13 cellular contexts compared by ENCODE assay signal in genomic region chr15:35141743-35142356, GRCh38. TPM values are rescaled to one million over a fixed set of nuclear protein-coding genes. Genes with fewer than 3 reads are reported as not detected.
DNase-seq lines count a peak whose midpoint lies in the region; TF ChIP-seq lines count a peak whose summit lies in the region.
"Had no signal": no experiment of that assay in that cellular context is flagged by ENCODE, and none has a peak within 500 bp of the region (broad histone marks: within the 10 kb centered on the region; RNA-seq: fewer than 3 reads in every experiment).

No MANE protein-coding gene starts in this region.

- peaks cover 12% of the 10 kb centered on the region for H3K4me1 Mint-ChIP-seq in MCF 10A (ENCODE audit: insufficient read depth, unreplicated experiment)
- H3K4me1 Mint-ChIP-seq: activated CD4-positive, alpha-beta T cell treated with anti-CD3 and anti-CD28 coated beads, Interleukin-2, amount 10 ng/mL, durations not matched to agents 7 days and 5 days; activated naive CD8-positive, alpha-beta T cell treated with anti-CD3 and anti-CD28 coated beads, Interleukin-2, amount 50 U/mL, for 24 hours had no signal

- H3K4me1 ChIP-seq in breast epithelium (no peaks in the 10 kb centered on the region), vagina (peaks cover 20% of the 10 kb centered on the region), spleen (peaks cover 0 to 10% (median 0%) of the 10 kb centered on the region in 6 donors)

- no peaks in the 10 kb centered on the region for H3K27me3 Mint-ChIP-seq in MCF 10A (ENCODE audit: insufficient read depth, unreplicated experiment)
- H3K27me3 Mint-ChIP-seq: activated naive CD8-positive, alpha-beta T cell treated with anti-CD3 and anti-CD28 coated beads, Interleukin-2, amount 50 U/mL, for 24 hours had no signal

- peak overlapping the region; percentile 83 for H3K27ac Mint-ChIP-seq in MCF 10A (ENCODE audit: low read depth, unreplicated experiment)
- H3K27ac Mint-ChIP-seq: activated CD4-positive, alpha-beta T cell treated with anti-CD3 and anti-CD28 coated beads, Interleukin-2, amount 10 ng/mL, durations not matched to agents 7 days and 5 days; activated naive CD8-positive, alpha-beta T cell treated with anti-CD3 and anti-CD28 coated beads, Interleukin-2, amount 50 U/mL, for 24 hours had no signal

- TF ChIP-seq POLR2A in breast epithelium (IDR thresholded peaks at IDR 0.05), result no peak
- no peak for TF ChIP-seq POLR2A in vagina (IDR thresholded peaks at IDR 0.05)
- TF ChIP-seq POLR2A in spleen (IDR thresholded peaks at IDR 0.05), result no peak

- BruUV-seq in MCF 10A (replicated peaks; lab: Mats Ljungman, UMichigan), result no TSS peak

- H3K9me3 Mint-ChIP-seq in MCF 10A (ENCODE audit: unreplicated experiment), result no peaks in the 10 kb centered on the region
- H3K9me3 Mint-ChIP-seq: activated CD4-positive, alpha-beta T cell treated with anti-CD3 and anti-CD28 coated beads, Interleukin-2, amount 10 ng/mL, durations not matched to agents 7 days and 5 days; activated naive CD8-positive, alpha-beta T cell treated with anti-CD3 and anti-CD28 coated beads, Interleukin-2, amount 50 U/mL, for 24 hours had no signal

- H3K27ac ChIP-seq in breast epithelium (no peak overlapping the region), vagina (peak overlapping the region; percentile 23), spleen (no peak overlapping the region)

- POLR2A ChIA-PET in MCF 10A (lab: Yijun Ruan, JAX), result interaction anchor here (0.7 kb wide), 1 partner anchor 47 kb away, joined by 3 read pairs; no protein-coding TSS in a partner anchor

- intact Hi-C loops in MCF 10A (cut with micrococcal nuclease), result no loop called here
- intact Hi-C loops in breast epithelium (cut with DNase I; ENCODE audit: low total_unique reads), result no loop called here
- intact Hi-C loops in vagina (cut with DNase I), result no loop called here
- intact Hi-C loops in spleen (cut with DNase I; ENCODE audit: low total_unique reads), result no loop called here

- no peak overlapping the region for H3K4me3 ChIP-seq in breast epithelium
- H3K4me3 ChIP-seq in fibroblast of pulmonary artery (replicated peaks; ENCODE audit: low read depth, low read length), result no peak overlapping the region
- H3K4me3 ChIP-seq in vagina, result no peak overlapping the region
- no peak overlapping the region for H3K4me3 ChIP-seq in MG63
- no peak overlapping the region for H3K4me3 ChIP-seq in spleen

- H3K4me3 Mint-ChIP-seq in MCF 10A (ENCODE audit: unreplicated experiment), result no peak overlapping the region
- H3K4me3 Mint-ChIP-seq: activated CD4-positive, alpha-beta T cell treated with anti-CD3 and anti-CD28 coated beads, Interleukin-2, amount 10 ng/mL, durations not matched to agents 7 days and 5 days; activated naive CD8-positive, alpha-beta T cell treated with anti-CD3 and anti-CD28 coated beads, Interleukin-2, amount 50 U/mL, for 24 hours had no signal

- H3K27me3 ChIP-seq in breast epithelium (no peaks in the 10 kb centered on the region), vagina (no peaks in the 10 kb centered on the region), MG63 (no peaks in the 10 kb centered on the region), spleen (replicated peaks in 1 of 7) (no peaks in the 10 kb centered on the region)

- H3K36me3 Mint-ChIP-seq in MCF 10A (ENCODE audit: insufficient read depth, unreplicated experiment), result no peaks in the 10 kb centered on the region

- TF ChIP-seq CTCF in MCF 10A (IDR thresholded peaks at IDR 0.05; ENCODE audit: unreplicated experiment) (no peak), breast epithelium (IDR thresholded peaks at IDR 0.05) (no peak), fibroblast of pulmonary artery (IDR thresholded peaks at IDR 0.05; ENCODE audit: low read length, missing control alignments) (no peak), vagina (IDR thresholded peaks at IDR 0.05) (no peak), spleen (IDR thresholded peaks at IDR 0.05 in 8 of 11, conservative IDR thresholded peaks at IDR 0.05 in 3 of 11) (no peak)

- H3K9me3 ChIP-seq in breast epithelium (no peaks in the 10 kb centered on the region), vagina (no peaks in the 10 kb centered on the region), MG63 (no peaks in the 10 kb centered on the region), spleen (no peaks in the 10 kb centered on the region)

- CTCF ChIA-PET in MCF 10A (lab: Yijun Ruan, JAX), result interaction anchor here (0.7 kb wide), 1 partner anchor 10 kb away, joined by 3 read pairs; no protein-coding TSS in a partner anchor

- no peaks in the 10 kb centered on the region for H3K36me3 ChIP-seq in breast epithelium
- H3K36me3 ChIP-seq in vagina, result no peaks in the 10 kb centered on the region
- H3K36me3 ChIP-seq in MG63, result no peaks in the 10 kb centered on the region
- no peaks in the 10 kb centered on the region for H3K36me3 ChIP-seq in spleen

- DNase-seq in MCF 10A (ENCODE audit: unreplicated experiment), result peak; percentile 83
- DNase-seq in breast epithelium (ENCODE audit: low spot score in 2 of 2), result no peak
- DNase-seq in RPMI7951 (ENCODE audit: low read depth), result peak; percentile 75
- peak; percentile 98 for DNase-seq in fibroblast of pulmonary artery (ENCODE audit: low read depth)
- DNase-seq in vagina (ENCODE audit: extremely low spot score in 2 of 2), result no peak
- no peak for DNase-seq in MG63
- DNase-seq in activated CD4-positive, alpha-beta T cell treated with anti-CD3 and anti-CD28 coated beads for 48 hours, result no peak
- DNase-seq in spleen, result no peak
- DNase-seq: activated CD4-positive, alpha-beta T cell treated with anti-CD3 and anti-CD28 coated beads, Interleukin-2, amount 10 ng/mL, durations not matched to agents 7 days and 5 days; activated naive CD8-positive, alpha-beta T cell treated with anti-CD3 and anti-CD28 coated beads, Interleukin-2, amount 50 U/mL, for 24 hours; glutamatergic neuron; SHP77; stimulated activated CD4-positive, alpha-beta T cell treated with anti-CD3 and anti-CD28 coated beads, Interleukin-1b, Interleukin-23, amount 100 ng/mL, for 48 hours had no signal

RNA-seq across cellular contexts. Expression of gene NANOGP8, which starts 56.8 kb away (rescaled TPM):
- 0.75 TPM in 1 of 2 replicates, not detected in the other for total RNA-seq in MCF 10A (2022)
- 1 to 10 TPM; 1.1 to 1.3 (median 1.3) TPM for total RNA-seq in breast epithelium
- not detected in 2 replicates for total RNA-seq in RPMI7951 (2014; rRNA removed; shearing (Covaris generic))
- total RNA-seq in vagina, result not detected
- not detected in 2 replicates for total RNA-seq in MG63 (2014; rRNA removed; shearing (Covaris generic); ENCODE audit: low replicate concordance)
- 1 to 10 TPM in 3 of 7 donors, under 1 TPM in 2, not detected in 2; 0.50 to 4.4 (median 1.1) TPM for total RNA-seq in spleen
- polyA plus RNA-seq in spleen, result not detected
- total RNA-seq: activated CD4-positive, alpha-beta T cell treated with anti-CD3 and anti-CD28 coated beads, Interleukin-2, amount 10 ng/mL, durations not matched to agents 7 days and 5 days had no signal

Comparison
In these comparisons a context has a peak if more than half of its experiments do, and no peak if none do; other contexts are left out.
1. DNase-seq: peak in MCF 10A (single experiment), RPMI7951 (single experiment) and fibroblast of pulmonary artery (single experiment); none in breast epithelium (0 of 2), vagina (0 of 2), MG63 (single experiment), activated CD4-positive, alpha-beta T cell treated with anti-CD3 and anti-CD28 coated beads for 48 hours (single experiment) and spleen (single experiment).